ENCODE assay signal across 4 cellular contexts in genomic region chrX:13411496-13412207, GRCh38.
TF ChIP-seq lines count a peak whose summit lies in the region.

No MANE protein-coding gene starts in this region.

TF ChIP-seq in SK-N-SH, 30 proteins besides CTCF, POLR2A, EP300 and RAD21:
- peak; percentile 77 for TF ChIP-seq GATA2 (CRISPR knock-in tag; IDR thresholded peaks at IDR 0.05)
- TF ChIP-seq NFIC (IDR thresholded peaks at IDR 0.05; ENCODE audit: borderline replicate concordance), result no peak
- TF ChIP-seq, protein P1, sequence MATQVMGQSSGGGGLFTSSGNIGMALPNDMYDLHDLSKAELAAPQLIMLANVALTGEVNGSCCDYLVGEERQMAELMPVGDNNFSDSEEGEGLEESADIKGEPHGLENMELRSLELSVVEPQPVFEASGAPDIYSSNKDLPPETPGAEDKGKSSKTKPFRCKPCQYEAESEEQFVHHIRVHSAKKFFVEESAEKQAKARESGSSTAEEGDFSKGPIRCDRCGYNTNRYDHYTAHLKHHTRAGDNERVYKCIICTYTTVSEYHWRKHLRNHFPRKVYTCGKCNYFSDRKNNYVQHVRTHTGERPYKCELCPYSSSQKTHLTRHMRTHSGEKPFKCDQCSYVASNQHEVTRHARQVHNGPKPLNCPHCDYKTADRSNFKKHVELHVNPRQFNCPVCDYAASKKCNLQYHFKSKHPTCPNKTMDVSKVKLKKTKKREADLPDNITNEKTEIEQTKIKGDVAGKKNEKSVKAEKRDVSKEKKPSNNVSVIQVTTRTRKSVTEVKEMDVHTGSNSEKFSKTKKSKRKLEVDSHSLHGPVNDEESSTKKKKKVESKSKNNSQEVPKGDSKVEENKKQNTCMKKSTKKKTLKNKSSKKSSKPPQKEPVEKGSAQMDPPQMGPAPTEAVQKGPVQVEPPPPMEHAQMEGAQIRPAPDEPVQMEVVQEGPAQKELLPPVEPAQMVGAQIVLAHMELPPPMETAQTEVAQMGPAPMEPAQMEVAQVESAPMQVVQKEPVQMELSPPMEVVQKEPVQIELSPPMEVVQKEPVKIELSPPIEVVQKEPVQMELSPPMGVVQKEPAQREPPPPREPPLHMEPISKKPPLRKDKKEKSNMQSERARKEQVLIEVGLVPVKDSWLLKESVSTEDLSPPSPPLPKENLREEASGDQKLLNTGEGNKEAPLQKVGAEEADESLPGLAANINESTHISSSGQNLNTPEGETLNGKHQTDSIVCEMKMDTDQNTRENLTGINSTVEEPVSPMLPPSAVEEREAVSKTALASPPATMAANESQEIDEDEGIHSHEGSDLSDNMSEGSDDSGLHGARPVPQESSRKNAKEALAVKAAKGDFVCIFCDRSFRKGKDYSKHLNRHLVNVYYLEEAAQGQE (IDR thresholded peaks at IDR 0.05; ENCODE audit: low read depth, low read length), result no peak

TF ChIP-seq in SK-N-SH treated with all-trans-retinoic acid at 6 μM for 48 hours, 23 proteins besides CTCF, POLR2A, EP300 and RAD21 (continues in another document):
- TF ChIP-seq CSDC2 (CRISPR knock-in tag; IDR thresholded peaks at IDR 0.05) (no peak), SNAI2 (CRISPR knock-in tag; IDR thresholded peaks at IDR 0.05) (no peak), TOX (CRISPR knock-in tag; IDR thresholded peaks at IDR 0.05; ENCODE audit: borderline replicate concordance) (no peak), ZFP30 (CRISPR knock-in tag; IDR thresholded peaks at IDR 0.05) (no peak), GLIS3 (CRISPR knock-in tag; IDR thresholded peaks at IDR 0.05) (no peak), ISL1 (CRISPR knock-in tag; IDR thresholded peaks at IDR 0.05) (no peak), ZFP3 (CRISPR knock-in tag; IDR thresholded peaks at IDR 0.05) (no peak), ZNF70 (CRISPR knock-in tag; IDR thresholded peaks at IDR 0.05) (no peak), RARB (CRISPR knock-in tag; IDR thresholded peaks at IDR 0.05) (no peak), ZNF565 (CRISPR knock-in tag; conservative IDR thresholded peaks at IDR 0.05; ENCODE audit: low read depth) (no peak), OSR1 (CRISPR knock-in tag; IDR thresholded peaks at IDR 0.05) (no peak), PPARA (CRISPR knock-in tag; IDR thresholded peaks at IDR 0.05; ENCODE audit: borderline replicate concordance) (no peak), ESRRG (CRISPR knock-in tag; IDR thresholded peaks at IDR 0.05) (no peak), ZNF8 (CRISPR knock-in tag; IDR thresholded peaks at IDR 0.05) (no peak), BACH2 (CRISPR knock-in tag; IDR thresholded peaks at IDR 0.05; ENCODE audit: borderline replicate concordance) (no peak)
- TF ChIP-seq, protein P2, sequence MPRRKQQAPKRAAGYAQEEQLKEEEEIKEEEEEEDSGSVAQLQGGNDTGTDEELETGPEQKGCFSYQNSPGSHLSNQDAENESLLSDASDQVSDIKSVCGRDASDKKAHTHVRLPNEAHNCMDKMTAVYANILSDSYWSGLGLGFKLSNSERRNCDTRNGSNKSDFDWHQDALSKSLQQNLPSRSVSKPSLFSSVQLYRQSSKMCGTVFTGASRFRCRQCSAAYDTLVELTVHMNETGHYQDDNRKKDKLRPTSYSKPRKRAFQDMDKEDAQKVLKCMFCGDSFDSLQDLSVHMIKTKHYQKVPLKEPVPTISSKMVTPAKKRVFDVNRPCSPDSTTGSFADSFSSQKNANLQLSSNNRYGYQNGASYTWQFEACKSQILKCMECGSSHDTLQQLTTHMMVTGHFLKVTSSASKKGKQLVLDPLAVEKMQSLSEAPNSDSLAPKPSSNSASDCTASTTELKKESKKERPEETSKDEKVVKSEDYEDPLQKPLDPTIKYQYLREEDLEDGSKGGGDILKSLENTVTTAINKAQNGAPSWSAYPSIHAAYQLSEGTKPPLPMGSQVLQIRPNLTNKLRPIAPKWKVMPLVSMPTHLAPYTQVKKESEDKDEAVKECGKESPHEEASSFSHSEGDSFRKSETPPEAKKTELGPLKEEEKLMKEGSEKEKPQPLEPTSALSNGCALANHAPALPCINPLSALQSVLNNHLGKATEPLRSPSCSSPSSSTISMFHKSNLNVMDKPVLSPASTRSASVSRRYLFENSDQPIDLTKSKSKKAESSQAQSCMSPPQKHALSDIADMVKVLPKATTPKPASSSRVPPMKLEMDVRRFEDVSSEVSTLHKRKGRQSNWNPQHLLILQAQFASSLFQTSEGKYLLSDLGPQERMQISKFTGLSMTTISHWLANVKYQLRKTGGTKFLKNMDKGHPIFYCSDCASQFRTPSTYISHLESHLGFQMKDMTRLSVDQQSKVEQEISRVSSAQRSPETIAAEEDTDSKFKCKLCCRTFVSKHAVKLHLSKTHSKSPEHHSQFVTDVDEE (CRISPR knock-in tag; IDR thresholded peaks at IDR 0.05), result no peak
- TF ChIP-seq, protein P3, sequence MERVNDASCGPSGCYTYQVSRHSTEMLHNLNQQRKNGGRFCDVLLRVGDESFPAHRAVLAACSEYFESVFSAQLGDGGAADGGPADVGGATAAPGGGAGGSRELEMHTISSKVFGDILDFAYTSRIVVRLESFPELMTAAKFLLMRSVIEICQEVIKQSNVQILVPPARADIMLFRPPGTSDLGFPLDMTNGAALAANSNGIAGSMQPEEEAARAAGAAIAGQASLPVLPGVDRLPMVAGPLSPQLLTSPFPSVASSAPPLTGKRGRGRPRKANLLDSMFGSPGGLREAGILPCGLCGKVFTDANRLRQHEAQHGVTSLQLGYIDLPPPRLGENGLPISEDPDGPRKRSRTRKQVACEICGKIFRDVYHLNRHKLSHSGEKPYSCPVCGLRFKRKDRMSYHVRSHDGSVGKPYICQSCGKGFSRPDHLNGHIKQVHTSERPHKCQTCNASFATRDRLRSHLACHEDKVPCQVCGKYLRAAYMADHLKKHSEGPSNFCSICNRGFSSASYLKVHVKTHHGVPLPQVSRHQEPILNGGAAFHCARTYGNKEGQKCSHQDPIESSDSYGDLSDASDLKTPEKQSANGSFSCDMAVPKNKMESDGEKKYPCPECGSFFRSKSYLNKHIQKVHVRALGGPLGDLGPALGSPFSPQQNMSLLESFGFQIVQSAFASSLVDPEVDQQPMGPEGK (CRISPR knock-in tag; IDR thresholded peaks at IDR 0.05; ENCODE audit: borderline replicate concordance), result no peak

TF ChIP-seq in H1, 55 proteins besides CTCF, POLR2A, EP300 and RAD21:
- TF ChIP-seq POU5F1 (IDR thresholded peaks at IDR 0.05; ENCODE audit: low read depth, low read length) (no peak), TEAD4 (IDR thresholded peaks at IDR 0.05; ENCODE audit: low read depth, low read length) (no peak), TBP (IDR thresholded peaks at IDR 0.05; ENCODE audit: low read depth, low read length) (no peak), RXRA (IDR thresholded peaks at IDR 0.05; ENCODE audit: insufficient read depth, low read depth, low read length) (no peak), EGR1 (IDR thresholded peaks at IDR 0.05; ENCODE audit: borderline replicate concordance, low read depth, low read length) (no peak), GABPA (IDR thresholded peaks at IDR 0.05; ENCODE audit: borderline replicate concordance, insufficient read depth, low read length) (no peak), BCL11A (IDR thresholded peaks at IDR 0.05; ENCODE audit: low read depth in 2 of 2, low read length in 2 of 2) (no peak), TAF1 (IDR thresholded peaks at IDR 0.05; ENCODE audit: low read depth, low read length) (no peak), ATF3 (IDR thresholded peaks at IDR 0.05; ENCODE audit: insufficient read depth, low read depth, low read length) (no peak), SUZ12 (IDR thresholded peaks at IDR 0.05; ENCODE audit: low read length) (no peak)

TF ChIP-seq in HepG2, 621 proteins besides CTCF, POLR2A, EP300 and RAD21:
- TF ChIP-seq MAZ (IDR thresholded peaks at IDR 0.05; ENCODE audit: borderline replicate concordance, low read depth, low read length) (no peak), MAZ (CRISPR knock-in tag; IDR thresholded peaks at IDR 0.05; ENCODE audit: low read depth) (no peak), ZNF670 (CRISPR knock-in tag; IDR thresholded peaks at IDR 0.05; ENCODE audit: borderline replicate concordance) (no peak), XBP1 (CRISPR knock-in tag; IDR thresholded peaks at IDR 0.05) (no peak), ZSCAN12 (CRISPR knock-in tag; IDR thresholded peaks at IDR 0.05) (no peak), ZNF776 (CRISPR knock-in tag; IDR thresholded peaks at IDR 0.05) (no peak), CAMTA2 (CRISPR knock-in tag; IDR thresholded peaks at IDR 0.05; ENCODE audit: borderline replicate concordance) (no peak)
- TF ChIP-seq, protein P4, sequence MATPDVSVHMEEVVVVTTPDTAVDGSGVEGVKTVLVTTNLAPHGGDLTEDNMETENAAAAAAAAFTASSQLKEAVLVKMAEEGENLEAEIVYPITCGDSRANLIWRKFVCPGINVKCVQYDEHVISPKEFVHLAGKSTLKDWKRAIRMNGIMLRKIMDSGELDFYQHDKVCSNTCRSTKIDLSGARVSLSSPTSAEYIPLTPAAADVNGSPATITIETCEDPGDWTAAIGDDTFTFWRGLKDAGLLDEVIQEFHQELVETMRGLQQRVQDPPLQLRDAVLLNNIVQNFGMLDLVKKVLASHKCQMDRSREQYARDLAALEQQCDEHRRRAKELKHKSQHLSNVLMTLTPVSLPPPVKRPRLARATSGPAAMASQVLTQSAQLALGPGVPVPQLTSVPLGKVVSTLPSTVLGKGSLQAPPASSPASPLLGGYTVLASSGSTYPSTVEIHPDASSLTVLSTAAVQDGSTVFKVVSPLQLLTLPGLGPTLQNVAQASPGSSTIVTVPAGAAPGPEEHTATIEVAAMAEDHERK (CRISPR knock-in tag; IDR thresholded peaks at IDR 0.05; ENCODE audit: low read depth), result no peak
- TF ChIP-seq, protein P5, sequence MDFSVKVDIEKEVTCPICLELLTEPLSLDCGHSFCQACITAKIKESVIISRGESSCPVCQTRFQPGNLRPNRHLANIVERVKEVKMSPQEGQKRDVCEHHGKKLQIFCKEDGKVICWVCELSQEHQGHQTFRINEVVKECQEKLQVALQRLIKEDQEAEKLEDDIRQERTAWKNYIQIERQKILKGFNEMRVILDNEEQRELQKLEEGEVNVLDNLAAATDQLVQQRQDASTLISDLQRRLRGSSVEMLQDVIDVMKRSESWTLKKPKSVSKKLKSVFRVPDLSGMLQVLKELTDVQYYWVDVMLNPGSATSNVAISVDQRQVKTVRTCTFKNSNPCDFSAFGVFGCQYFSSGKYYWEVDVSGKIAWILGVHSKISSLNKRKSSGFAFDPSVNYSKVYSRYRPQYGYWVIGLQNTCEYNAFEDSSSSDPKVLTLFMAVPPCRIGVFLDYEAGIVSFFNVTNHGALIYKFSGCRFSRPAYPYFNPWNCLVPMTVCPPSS (IDR thresholded peaks at IDR 0.05), result no peak
- TF ChIP-seq, protein P6, sequence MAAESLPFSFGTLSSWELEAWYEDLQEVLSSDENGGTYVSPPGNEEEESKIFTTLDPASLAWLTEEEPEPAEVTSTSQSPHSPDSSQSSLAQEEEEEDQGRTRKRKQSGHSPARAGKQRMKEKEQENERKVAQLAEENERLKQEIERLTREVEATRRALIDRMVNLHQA (CRISPR knock-in tag; IDR thresholded peaks at IDR 0.05), result no peak
- TF ChIP-seq, protein P1 (IDR thresholded peaks at IDR 0.05; ENCODE audit: borderline replicate concordance in 1 of 2, low read depth in 1 of 2, low read length in 2 of 2), result no peak
